20 cellular contexts compared by ENCODE assay signal in the genomic region with DNA sequence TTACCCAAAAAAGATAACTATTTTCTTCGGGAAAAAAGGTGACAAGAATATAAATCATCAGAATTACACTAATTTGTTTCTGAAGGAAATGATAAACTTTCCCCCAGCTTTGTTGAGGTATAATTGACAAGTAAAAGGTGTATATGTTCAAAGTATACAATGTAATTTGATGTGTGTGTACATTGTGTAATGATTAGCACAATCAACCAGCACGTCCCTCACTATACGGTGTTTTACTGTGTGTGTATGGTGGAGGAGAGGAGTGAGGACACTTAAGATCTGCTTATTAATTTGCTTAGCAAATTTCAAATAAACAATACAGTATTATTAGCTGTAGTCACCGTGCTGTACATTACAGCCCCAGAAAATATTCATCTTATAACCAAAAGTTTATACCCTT.
DNase-seq lines count a peak whose midpoint lies in the region; ATAC-seq and TF ChIP-seq lines count a peak whose summit lies in the region.
"Had no signal": no experiment of that assay in that cellular context is flagged by ENCODE, and none has a peak within 500 bp of the region (broad histone marks: within the 10 kb centered on the region; RNA-seq: fewer than 3 reads in every experiment).

No MANE protein-coding gene starts in this region.

- TF ChIP-seq CTCF in ascending aorta (IDR thresholded peaks at IDR 0.05) = no peak
- no peak for TF ChIP-seq CTCF in thoracic aorta (IDR thresholded peaks at IDR 0.05)
- TF ChIP-seq CTCF in left ventricle myocardium inferior (IDR thresholded peaks at IDR 0.05; ENCODE audit: borderline replicate concordance) = no peak

- H3K27ac ChIP-seq in ascending aorta = peak overlapping the region; percentile 9
- H3K27ac ChIP-seq in thoracic aorta = peak overlapping the region; percentile 49 to 78
- H3K27ac ChIP-seq in left ventricle myocardium inferior (replicated peaks) = no peak overlapping the region
- H3K27ac ChIP-seq: 22Rv1; A549; BLaER1 treated with 17β-estradiol and CSF1 and Interleukin-3, amounts not matched to agents 10 nM and 100 nM; C4-2B had no signal

- intact Hi-C loops in ascending aorta (cut with DNase I) = loop anchor here (5.0 kb wide), 1 partner anchor 36 kb away; no protein-coding TSS in a partner anchor
- intact Hi-C loops in left ventricle myocardium inferior (cut with micrococcal nuclease) = no loop called here

- H3K9me3 Mint-ChIP-seq in memory B cell = no peaks in the 10 kb centered on the region
- H3K9me3 Mint-ChIP-seq: CD4-positive, alpha-beta T cell; CD8-positive, alpha-beta T cell had no signal

- peaks cover 29% of the 10 kb centered on the region for H3K4me1 Mint-ChIP-seq in memory B cell

- ATAC-seq in memory B cell (ENCODE audit: low read depth) (no peak), thoracic aorta (ENCODE audit: insufficient number of reproducible peaks, low FRiP score, low read depth) (no peak), HG02970 (IDR thresholded peaks at IDR 0.05; ENCODE audit: low FRiP score, unreplicated experiment) (no peak)
- ATAC-seq: A549; CD8-positive, alpha-beta T cell had no signal

- H3K9me3 ChIP-seq in ascending aorta = no peaks in the 10 kb centered on the region
- no peaks in the 10 kb centered on the region for H3K9me3 ChIP-seq in thoracic aorta
- no peaks in the 10 kb centered on the region for H3K9me3 ChIP-seq in left ventricle myocardium inferior (replicated peaks)
- H3K9me3 ChIP-seq: A549; BLaER1 treated with 17β-estradiol and CSF1 and Interleukin-3, amounts not matched to agents 10 nM and 100 nM; Caco-2 had no signal

- H3K27me3 Mint-ChIP-seq in memory B cell = no peaks in the 10 kb centered on the region
- H3K27me3 Mint-ChIP-seq: B cell; CD4-positive, alpha-beta T cell had no signal

- H3K4me1 ChIP-seq in ascending aorta (peaks cover 4 to 33% of the 10 kb centered on the region in 2 donors), thoracic aorta (ENCODE audit: control insufficient read depth in 1 of 2, low read depth in 2 of 2) (peaks cover 27 to 70% of the 10 kb centered on the region in 2 donors), left ventricle myocardium inferior (peaks cover 25% of the 10 kb centered on the region)

- peak overlapping the region; percentile 63 for H3K27ac Mint-ChIP-seq in memory B cell
- H3K27ac Mint-ChIP-seq: B cell; CD4-positive, alpha-beta T cell; CD8-positive, alpha-beta T cell had no signal

- H3K27me3 ChIP-seq in ascending aorta (no peaks in the 10 kb centered on the region), thoracic aorta (replicated peaks; ENCODE audit: insufficient read depth) (no peaks in the 10 kb centered on the region), left ventricle myocardium inferior (ENCODE audit: low read depth) (no peaks in the 10 kb centered on the region)
- H3K27me3 ChIP-seq: BLaER1 treated with 17β-estradiol and CSF1 and Interleukin-3, amounts not matched to agents 10 nM and 100 nM had no signal

- peaks cover 13% of the 10 kb centered on the region for H3K36me3 Mint-ChIP-seq in memory B cell

- H3K36me3 ChIP-seq in ascending aorta (no peaks in the 10 kb centered on the region), thoracic aorta (no peaks in the 10 kb centered on the region), left ventricle myocardium inferior (peaks cover 7% of the 10 kb centered on the region)

- DNase-seq in NCI-H526 (lab: John Stamatoyannopoulos, UW) (peak; percentile 19 to 46), NCI-H526 treated with DMSO at 0.1 percent for 48 hours (lab: John Stamatoyannopoulos, UW) (no peak), ascending aorta (ENCODE audit: low spot score in 2 of 2) (no peak), memory B cell (ENCODE audit: low spot score in 2 of 2) (no peak), thoracic aorta (ENCODE audit: low spot score) (no peak), left ventricle myocardium inferior (no peak), midbrain (lab: John Stamatoyannopoulos, UW) (no peak)
- DNase-seq: AML-193; Caco-2; Calu3; CD4-positive, alpha-beta T cell; CD8-positive, alpha-beta T cell; DMS79 treated with DMSO at 0.1 percent for 48 hours; GF-D8 had no signal

- no peak overlapping the region for H3K4me3 Mint-ChIP-seq in memory B cell
- H3K4me3 Mint-ChIP-seq: B cell; CD4-positive, alpha-beta T cell; CD8-positive, alpha-beta T cell had no signal

- no peak overlapping the region for H3K4me3 ChIP-seq in ascending aorta
- H3K4me3 ChIP-seq in thoracic aorta = no peak overlapping the region
- no peak overlapping the region for H3K4me3 ChIP-seq in left ventricle myocardium inferior
- H3K4me3 ChIP-seq: A549; BLaER1 treated with 17β-estradiol and CSF1 and Interleukin-3, amounts not matched to agents 10 nM and 100 nM had no signal

Comparison
In these comparisons a context has a peak if more than half of its experiments do, and no peak if none do; other contexts are left out.
1. DNase-seq: peak in NCI-H526 (2 of 2); none in NCI-H526 treated with DMSO at 0.1 percent for 48 hours (single experiment), ascending aorta (0 of 2), memory B cell (0 of 2), thoracic aorta (single experiment), left ventricle myocardium inferior (single experiment) and midbrain (single experiment).